Comparison of ENCODE assay signal across 28 cellular contexts in genomic region chr7:8211725-8212096, GRCh38. TPM values are rescaled to one million over a fixed set of nuclear protein-coding genes. Genes with fewer than 3 reads are reported as not detected.
DNase-seq lines count a peak whose midpoint lies in the region; ATAC-seq, FAIRE-seq and TF ChIP-seq lines count a peak whose summit lies in the region.
"Had no signal": no experiment of that assay in that cellular context is flagged by ENCODE, and none has a peak within 500 bp of the region (broad histone marks: within the 10 kb centered on the region; RNA-seq: fewer than 3 reads in every experiment).

No MANE protein-coding gene starts in this region.

- 11% methylated on average over 1 of the region's 1 CpG for WGBS in HepG2 (ENCODE audit: low lambda C conversion rate)

- no peak for TF ChIP-seq RAD21 in HepG2 (CRISPR knock-in tag; IDR thresholded peaks at IDR 0.05)

- FAIRE-seq in HepG2 (lab: Jason Lieb, UNC) = no peak
- FAIRE-seq: A549, D721Med, keratinocyte, urothelium cell line had no signal

- CTCF ChIA-PET in HepG2 (lab: Yijun Ruan, JAX; ENCODE audit: low intra/inter-chr PET ratio, low total read pairs) = no interaction called here

- no peaks in the 10 kb centered on the region for H3K9me3 ChIP-seq in HepG2 (ENCODE audit: low read length)
- H3K9me3 ChIP-seq: A549, Peyer's patch, SJCRH30, testis had no signal

- POLR2A ChIA-PET in HepG2 (lab: Yijun Ruan, JAX) = no interaction called here

- no peak for TF ChIP-seq EP300 in HepG2 (IDR thresholded peaks at IDR 0.05; ENCODE audit: low read depth in 2 of 2, low read length in 2 of 2)
- TF ChIP-seq EP300 in HepG2 (CRISPR knock-in tag; IDR thresholded peaks at IDR 0.05; ENCODE audit: borderline replicate concordance) = no peak

- H3K27ac ChIP-seq in HepG2 (ENCODE audit: extremely low read length, insufficient read depth, low read length) = no peak overlapping the region
- H3K27ac ChIP-seq: A549, Peyer's patch, SJCRH30, testis had no signal

- no peak overlapping the region for H3K9ac ChIP-seq in HepG2 (ENCODE audit: insufficient read depth, low read depth, low read length)

- H3K79me2 ChIP-seq in HepG2 (ENCODE audit: insufficient read depth, low read length) = no peaks in the 10 kb centered on the region

- TF ChIP-seq CTCF in fibroblast of mammary gland (conservative IDR thresholded peaks at IDR 0.05; ENCODE audit: control insufficient read depth, insufficient read depth, low read depth, low read length) = no peak
- no peak for TF ChIP-seq CTCF in HepG2 (CRISPR knock-in tag; IDR thresholded peaks at IDR 0.05)

- no peak overlapping the region for H3K4me3 ChIP-seq in fibroblast of mammary gland (ENCODE audit: control insufficient read depth, low read depth, low read length)
- no peak overlapping the region for H3K4me3 ChIP-seq in HepG2 (replicated peaks in 1 of 3; ENCODE audit: insufficient read depth in 1 of 3, low read depth in 2 of 3, low read length in 3 of 3)
- H3K4me3 ChIP-seq: A549, Peyer's patch, SJCRH30, smooth muscle cell, testis had no signal

- intact Hi-C loops in HepG2 (cut with micrococcal nuclease; ENCODE audit: unreplicated experiment) = loop anchor here (10.0 kb wide), 1 partner anchor 447 kb away; no protein-coding TSS in a partner anchor

- DNase-seq in SIG-M5 treated with dmso at 0.1 percent for 504 hours (lab: John Stamatoyannopoulos, UW; ENCODE audit: unreplicated experiment) (peak; percentile 54), SIG-M5 (lab: John Stamatoyannopoulos, UW) (no peak), fibroblast of mammary gland (ENCODE audit: low read depth) (peak; percentile 16), HepG2 (ENCODE audit: low spot score) (no peak), putamen (ENCODE audit: low spot score) (no peak), NCI-H2196 treated with DMSO at 0.1 percent for 48 hours (lab: John Stamatoyannopoulos, UW; ENCODE audit: unreplicated experiment) (no peak), SK-N-DZ (ENCODE audit: low spot score) (no peak)
- DNase-seq: activated B cell treated with CpG ODN at 0.5 μM for 24 hours; activated naive CD8-positive, alpha-beta T cell treated with anti-CD3 and anti-CD28 coated beads, Interleukin-2, amount 50 U/mL, for 24 hours; activated T-cell treated with anti-CD3 and anti-CD28 coated beads, Interleukin-2, amount 50 U/mL, for 4 hours; CD4-positive, CD25-positive, alpha-beta regulatory T cell; central memory CD4-positive, alpha-beta T cell; effector memory CD8-positive, alpha-beta T cell; NCI-H1105; NCI-H2029; NCI-H524; NK-92 treated with Interleukin-12 subunit alpha and Interleukin-12 subunit beta, amount 100 ng/mL, for 24 hours; Peyer's patch; SJCRH30; stimulated activated CD4-positive, alpha-beta T cell treated with anti-CD3 and anti-CD28 coated beads, Interleukin-1b, Interleukin-23, amount 100 ng/mL, for 48 hours; stimulated activated naive CD4-positive, alpha-beta T cell treated with Interleukin-2 at 50 U/mL for 16 hours; testis had no signal

- H2AFZ ChIP-seq in HepG2 (ENCODE audit: low read length) = no peak overlapping the region

- no peaks in the 10 kb centered on the region for H3K36me3 ChIP-seq in HepG2 (replicated peaks in 1 of 2; ENCODE audit: control insufficient read depth in 1 of 2, insufficient read depth in 2 of 2, low read length in 2 of 2)
- H3K36me3 ChIP-seq: Peyer's patch, SJCRH30 had no signal

- TF ChIP-seq POLR2A in HepG2 (IDR thresholded peaks at IDR 0.05; ENCODE audit: insufficient read depth in 1 of 2, low read depth in 2 of 2, low read length in 2 of 2) = no peak

- H3K27me3 ChIP-seq in HepG2 (ENCODE audit: control insufficient read depth in 1 of 2, insufficient read depth in 2 of 2, low read length in 2 of 2) = peaks cover 0 to 10% of the 10 kb centered on the region in 2 experiments; a peak in 3 of 5 replicates
- H3K27me3 ChIP-seq: Peyer's patch, testis had no signal

- BruUV-seq in HepG2 (replicated peaks; lab: Mats Ljungman, UMichigan) = no TSS peak

- H4K20me1 ChIP-seq in HepG2 (ENCODE audit: insufficient read depth, low read length) = no peaks in the 10 kb centered on the region

- in situ Hi-C loops in HepG2 (cut with HindIII; ENCODE audit: extremely low pct_ligation_motif_present, low pct_unique_long_range_greater_than_20kb) = loop anchor here (10.0 to 25.0 kb wide), 2 partner anchors 549 to 787 kb away; no protein-coding TSS in a partner anchor

- H3K4me1 ChIP-seq in HepG2 (ENCODE audit: insufficient read depth, low read length) = peaks cover 10% of the 10 kb centered on the region
- H3K4me1 ChIP-seq: A549, Peyer's patch, SJCRH30, testis had no signal

- ATAC-seq in HepG2 (peak; percentile 52; the same call in 2 of the 3 replicates), HG03565 (IDR thresholded peaks at IDR 0.05; ENCODE audit: unreplicated experiment) (no peak)
- ATAC-seq: A549; activated T-cell treated with anti-CD3 and anti-CD28 coated beads, Interleukin-2, amount 50 U/mL, for 4 hours; effector memory CD8-positive, alpha-beta T cell had no signal

- no peak overlapping the region; the same call in 1 of the 2 replicates for H3K4me2 ChIP-seq in HepG2 (ENCODE audit: low read depth, low read length)
- H3K4me2 ChIP-seq: A549, smooth muscle cell had no signal

TF ChIP-seq in HepG2, 621 proteins besides CTCF, POLR2A, EP300 and RAD21:
- peak; percentile 33; the same call in 1 of the 2 replicates for TF ChIP-seq NR2F6 (IDR thresholded peaks at IDR 0.05)
- no peak for TF ChIP-seq NR2F6 (CRISPR knock-in tag; IDR thresholded peaks at IDR 0.05)
- TF ChIP-seq ZNF275 (CRISPR knock-in tag; IDR thresholded peaks at IDR 0.05; ENCODE audit: borderline replicate concordance) = no peak
- TF ChIP-seq ZBTB33 (CRISPR knock-in tag; IDR thresholded peaks at IDR 0.05) = no peak
- TF ChIP-seq ZNF709 (CRISPR knock-in tag; IDR thresholded peaks at IDR 0.05) = no peak
TF ChIP-seq in HepG2: peak in this region for 1.

RNA-seq across cellular contexts. Expression of gene ICA1, which starts 50.3 kb away (rescaled TPM):
- 0.29 TPM in 1 of 2 replicates, not detected in the other for total RNA-seq in HepG2 (2016; rRNA removed; fragmentation: Illumina TruSeq; extraction: Trizol)
- total RNA-seq in HepG2 (2016; cell fraction: cytosol; rRNA removed; fragmentation: Illumina TruSeq; extraction: Trizol; ENCODE audit: low read depth) = not detected in 2 replicates
- 0.24 and 0.68 TPM in 2 replicates for total RNA-seq in HepG2 (2016; cell fraction: insoluble cytoplasmic fraction; rRNA removed; fragmentation: Illumina TruSeq; extraction: Trizol)
- 0.09 TPM in 1 of 2 replicates, not detected in the other for total RNA-seq in HepG2 (2016; cell fraction: membrane; rRNA removed; fragmentation: Illumina TruSeq; extraction: Trizol)
- total RNA-seq in HepG2 (2016; cell fraction: nucleus; rRNA removed; fragmentation: Illumina TruSeq; extraction: Trizol) = 1.2 TPM in 1 of 2 replicates, not detected in the other
- polyA plus RNA-seq in HepG2 (2011; rRNA removed) = not detected in 2 replicates
- polyA plus RNA-seq in HepG2 (2011; cell fraction: cytosol; rRNA removed) = not detected in 2 replicates
- not detected in 2 replicates for polyA plus RNA-seq in HepG2 (2011; cell fraction: nucleus; rRNA removed)
- polyA plus RNA-seq in HepG2 (2012) = not detected in 2 replicates
- not detected in 2 replicates for polyA plus RNA-seq in HepG2 (2016; cell fraction: cytosol; fragmentation: Illumina TruSeq; extraction: Trizol; ENCODE audit: low read depth)
- polyA plus RNA-seq in HepG2 (2016; cell fraction: insoluble cytoplasmic fraction; fragmentation: Illumina TruSeq; extraction: Trizol; ENCODE audit: low read depth) = not detected in 2 replicates
- 0.14 TPM in 1 of 2 replicates, not detected in the other for polyA plus RNA-seq in HepG2 (2016; cell fraction: membrane; fragmentation: Illumina TruSeq; extraction: Trizol; ENCODE audit: low read depth)
- not detected in 2 replicates for polyA plus RNA-seq in HepG2 (2016; cell fraction: nucleus; fragmentation: Illumina TruSeq; extraction: Trizol; ENCODE audit: insufficient read depth, low read depth)
- polyA minus RNA-seq in HepG2 (2011; rRNA and poly(A)+ RNA removed; ENCODE audit: low replicate concordance) = 1.7 TPM in 1 of 2 replicates, not detected in the other
- not detected in 2 replicates for polyA minus RNA-seq in HepG2 (2011; cell fraction: cytosol; rRNA and poly(A)+ RNA removed)
- polyA minus RNA-seq in HepG2 (2011; cell fraction: nucleus; rRNA and poly(A)+ RNA removed) = not detected in 2 replicates
- polyA plus RNA-seq in SK-N-DZ (2014; cell fraction: cytosol; rRNA removed) = 195 and 220 TPM in 2 replicates
- polyA plus RNA-seq in SK-N-DZ (2014; cell fraction: nucleus; rRNA removed) = 258 and 321 TPM in 2 replicates
- total RNA-seq: activated B cell treated with CpG ODN at 0.5 μM for 24 hours, SJCRH30 had no signal

Comparison
In these comparisons a context has a peak if more than half of its experiments do, and no peak if none do; other contexts are left out.
1. DNase-seq: peak in SIG-M5 treated with dmso at 0.1 percent for 504 hours (single experiment) and fibroblast of mammary gland (single experiment); none in SIG-M5 (single experiment), HepG2 (single experiment), putamen (single experiment), NCI-H2196 treated with DMSO at 0.1 percent for 48 hours (single experiment) and SK-N-DZ (single experiment).